8 cellular contexts compared by ENCODE assay signal in the genomic region with DNA sequence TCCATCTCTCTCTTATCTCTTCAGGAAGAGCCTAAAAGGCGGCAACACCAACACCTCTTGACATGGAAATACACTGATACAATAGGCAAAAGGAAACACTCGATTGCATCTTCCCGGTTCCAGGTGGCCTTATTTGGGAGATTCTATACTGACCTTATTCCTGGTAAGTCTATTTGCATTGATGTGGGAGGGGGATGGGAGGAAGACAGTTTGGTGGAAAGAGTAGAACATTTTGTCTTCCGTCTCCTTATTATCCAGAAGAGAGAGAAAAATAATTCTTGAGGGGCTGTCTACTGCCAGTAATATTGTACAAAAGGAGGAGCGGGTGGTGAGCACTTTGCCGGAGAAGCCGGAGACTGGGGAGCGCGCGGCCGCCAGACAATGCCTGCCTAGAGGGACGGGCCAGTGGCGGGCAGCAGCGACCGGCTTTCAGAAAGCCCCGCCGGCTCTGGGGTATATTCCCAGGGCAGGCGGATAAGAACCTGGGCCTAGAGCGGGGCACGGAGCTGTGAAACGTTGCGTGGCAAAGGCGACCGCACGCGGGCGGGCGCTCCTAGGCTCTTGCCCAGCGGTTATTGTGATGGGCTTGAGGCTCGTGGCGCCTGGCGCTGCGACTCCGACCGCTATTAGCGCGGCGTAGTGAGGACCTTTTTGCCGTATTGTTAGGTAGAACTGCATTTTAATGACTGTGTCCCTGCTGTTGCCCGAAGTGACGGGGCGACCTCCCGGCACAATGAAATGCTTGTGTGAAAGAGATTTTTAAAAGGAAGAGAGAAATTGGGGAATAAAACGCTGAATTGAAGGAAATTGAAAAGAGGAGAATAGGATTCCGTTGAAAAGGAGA. TPM values are rescaled to one million over a fixed set of nuclear protein-coding genes. Genes with fewer than 3 reads are reported as not detected.
DNase-seq lines count a peak whose midpoint lies in the region; ATAC-seq and TF ChIP-seq lines count a peak whose summit lies in the region.

No MANE protein-coding gene starts in this region.

- no peaks in the 10 kb centered on the region for H3K9me3 Mint-ChIP-seq in type B pancreatic cell

- peaks cover 89% of the 10 kb centered on the region for H3K27me3 Mint-ChIP-seq in type B pancreatic cell

- H3K4me3 Mint-ChIP-seq in type B pancreatic cell: peak overlapping the region; percentile 81

- no peaks in the 10 kb centered on the region for H3K36me3 ChIP-seq in iPS-18a (ENCODE audit: control insufficient read depth, low read depth, low read length)

- peak overlapping the region; percentile 25 for H3K4me3 ChIP-seq in iPS-18a (ENCODE audit: low read length)

- H3K4me1 Mint-ChIP-seq in type B pancreatic cell (ENCODE audit: unreplicated experiment): peaks cover 20% of the 10 kb centered on the region

- H3K36me3 Mint-ChIP-seq in type B pancreatic cell: no peaks in the 10 kb centered on the region

- TF ChIP-seq CTCF in type B pancreatic cell (conservative IDR thresholded peaks at IDR 0.05): no peak

- H3K4me1 ChIP-seq in iPS-18a (ENCODE audit: control insufficient read depth, low read depth, low read length): peaks cover 12% of the 10 kb centered on the region

- H3K9me3 ChIP-seq in iPS-18a (ENCODE audit: control insufficient read depth, low read depth, low read length): no peaks in the 10 kb centered on the region

- ATAC-seq in Right ventricle myocardium superior (ENCODE audit: poor library complexity) (no peak), Right ventricle myocardium inferior (no peak), HG03097 (IDR thresholded peaks at IDR 0.05; ENCODE audit: low FRiP score, unreplicated experiment) (no peak), GM18867 (IDR thresholded peaks at IDR 0.05; ENCODE audit: unreplicated experiment) (no peak)

- intact Hi-C loops in Right ventricle myocardium superior (cut with DNase I): no loop called here
- intact Hi-C loops in Right ventricle myocardium inferior (cut with DNase I): no loop called here

- H3K27me3 ChIP-seq in iPS-18a (ENCODE audit: control insufficient read depth, insufficient read depth, low read length): peaks cover 100% of the 10 kb centered on the region

- H3K27ac ChIP-seq in iPS-18a (ENCODE audit: low read length): no peak overlapping the region

- H3K9ac ChIP-seq in iPS-18a (ENCODE audit: low read length): no peak overlapping the region

- H3K27ac Mint-ChIP-seq in type B pancreatic cell: peak overlapping the region; percentile 17

- DNase-seq in Right ventricle myocardium superior: peak; percentile 47
- DNase-seq in Right ventricle myocardium inferior (ENCODE audit: missing footprints): no peak
- DNase-seq in activated naive CD4-positive, alpha-beta T cell treated with anti-CD3 and anti-CD28 coated beads, Interleukin-2, amount 50 U/mL, for 16 hours: peak; percentile 31
- DNase-seq in type B pancreatic cell (ENCODE audit: extremely low spot score, unreplicated experiment): no peak
- DNase-seq in epidermal melanocyte (ENCODE audit: insufficient read length, low spot score): no peak

RNA-seq across cellular contexts. Expression of a gene that starts 0.5 kb away (rescaled TPM):
- 0.73 TPM for total RNA-seq in Right ventricle myocardium superior
- total RNA-seq in Right ventricle myocardium inferior: 1.2 TPM
- total RNA-seq in type B pancreatic cell (ENCODE audit: low replicate concordance): 1.5 and 6.2 TPM in 2 replicates

Comparison
In these comparisons a context has a peak if more than half of its experiments do, and no peak if none do; other contexts are left out.
1. DNase-seq: peak in Right ventricle myocardium superior (single experiment) and activated naive CD4-positive, alpha-beta T cell treated with anti-CD3 and anti-CD28 coated beads, Interleukin-2, amount 50 U/mL, for 16 hours (single experiment); none in Right ventricle myocardium inferior (single experiment), type B pancreatic cell (single experiment) and epidermal melanocyte (single experiment).